In the genomic region with DNA sequence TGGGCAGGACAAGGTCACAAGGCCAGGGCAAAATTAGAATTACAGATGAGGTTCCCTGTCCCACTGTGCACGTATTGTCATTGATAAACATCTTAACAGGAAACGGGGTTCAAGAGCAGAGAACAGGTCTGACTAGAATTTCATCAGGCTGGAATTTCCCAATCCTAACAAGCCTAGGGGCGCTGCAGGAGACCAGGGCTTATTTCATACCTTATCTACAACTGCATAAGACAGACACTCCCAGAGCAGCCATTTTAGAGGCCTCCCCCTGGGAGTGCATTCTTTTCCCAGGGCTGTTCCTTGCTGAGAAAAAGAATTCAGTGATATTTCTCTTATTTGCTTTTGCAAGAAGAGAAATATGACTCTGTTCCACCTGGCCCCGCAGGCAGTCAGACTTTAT, we compare ENCODE assay signal across 8 cellular contexts.
A peak's percentile ranks its signal among the peaks of the same experiment; 100 is the strongest.
DNase-seq lines count a peak whose midpoint lies in the region; TF ChIP-seq lines count a peak whose summit lies in the region.
"Not testable (repeated sequence)": the region's sequence is repeated elsewhere in the genome, so short reads cannot be mapped to it uniquely, and the experiment has no call there.

No MANE protein-coding gene starts in this region.

- not testable (repeated sequence) for H3K14ac ChIP-seq in trophoblast cell (ENCODE audit: low read length)

- not testable (repeated sequence) for H3K27me3 Mint-ChIP-seq in endodermal cell (ENCODE audit: insufficient read depth); glutamatergic neuron (ENCODE audit: unreplicated experiment)

- not testable (repeated sequence) for H2BK12ac ChIP-seq in trophoblast cell (ENCODE audit: low read length)

- not testable (repeated sequence) for H3K79me2 ChIP-seq in mammary epithelial cell (ENCODE audit: insufficient read depth, low read length); trophoblast cell (ENCODE audit: control insufficient read depth, insufficient read depth, low read length, poor library complexity)

- CTCF ChIA-PET in A673 (lab: Charles Lee); mammary epithelial cell (lab: Charles Lee; ENCODE audit: low non-redundant PET): not testable (repeated sequence)
- CTCF ChIA-PET in HEK293 (lab: Yijun Ruan, JAX) = interaction anchor here (0.6 to 1.8 kb wide), 2 partner anchors 24 to 40 kb away, joined by 3 to 9 read pairs; no protein-coding TSS in a partner anchor

- H3K36me3 Mint-ChIP-seq in endodermal cell (ENCODE audit: low read depth); glutamatergic neuron (ENCODE audit: unreplicated experiment): not testable (repeated sequence)

- dilution Hi-C loops in mammary epithelial cell (cut with HindIII; ENCODE audit: low sequenced_read_pairs) = not testable (repeated sequence)

- H3K4me1 ChIP-seq in A673 (ENCODE audit: insufficient read depth, low read length, poor library complexity, severe bottlenecking); HEK293 (ENCODE audit: control insufficient read depth, insufficient read depth, low read length); mammary epithelial cell (ENCODE audit: insufficient read depth, low read length); endodermal cell (ENCODE audit: control insufficient read depth, insufficient read depth, low read length); trophoblast cell (ENCODE audit: control insufficient read depth in 1 of 2, insufficient read depth in 2 of 2, low read length in 2 of 2): not testable (repeated sequence)

- H3K27ac Mint-ChIP-seq in endodermal cell; glutamatergic neuron (ENCODE audit: unreplicated experiment): not testable (repeated sequence)

- not testable (repeated sequence) for H2BK120ac ChIP-seq in trophoblast cell (ENCODE audit: insufficient read depth, low read length, poor library complexity)

- DNase-seq in A673 (ENCODE audit: low spot score) (peak; percentile 12), DMS53 (lab: John Stamatoyannopoulos, UW) (peak; percentile 16), OCI-M1 (lab: John Stamatoyannopoulos, UW) (peak; percentile 25), mammary epithelial cell (peak; percentile 32), glutamatergic neuron (peak; percentile 30), trophoblast cell (peak; percentile 2 to 9)
- not testable (repeated sequence) for DNase-seq in endodermal cell

- peaks cover 61% of the 10 kb centered on the region for H3K9me3 Mint-ChIP-seq in endodermal cell
- not testable (repeated sequence) for H3K9me3 Mint-ChIP-seq in glutamatergic neuron (ENCODE audit: unreplicated experiment)

- not testable (repeated sequence) for H4K8ac ChIP-seq in trophoblast cell (ENCODE audit: low read depth, low read length)

- H2AK5ac ChIP-seq in trophoblast cell (ENCODE audit: low read length) = not testable (repeated sequence)

- H3K9ac ChIP-seq in mammary epithelial cell (ENCODE audit: insufficient read depth, low read length); endodermal cell (ENCODE audit: extremely low read depth, low read length, poor library complexity, severe bottlenecking); trophoblast cell (ENCODE audit: low read length): not testable (repeated sequence)

- not testable (repeated sequence) for H4K91ac ChIP-seq in trophoblast cell (ENCODE audit: low read depth, low read length)

- BruUV-seq in A673 (replicated peaks; lab: Mats Ljungman, UMichigan); mammary epithelial cell (replicated peaks; lab: Mats Ljungman, UMichigan): not testable (repeated sequence)

- H3K4me3 Mint-ChIP-seq in endodermal cell; glutamatergic neuron (ENCODE audit: unreplicated experiment): not testable (repeated sequence)

- H2BK5ac ChIP-seq in trophoblast cell (ENCODE audit: low read depth, low read length, poor library complexity) = not testable (repeated sequence)

- H4K20me1 ChIP-seq in mammary epithelial cell (ENCODE audit: insufficient read depth, low read length) = not testable (repeated sequence)

- H3K27ac ChIP-seq in A673 (ENCODE audit: low read depth, low read length, poor library complexity, severe bottlenecking); HEK293 (ENCODE audit: extremely low read depth, low read depth, low read length); mammary epithelial cell (ENCODE audit: insufficient read depth, low read depth, low read length); endodermal cell (ENCODE audit: low read depth, low read length); trophoblast cell (ENCODE audit: low read depth, low read length): not testable (repeated sequence)

- not testable (repeated sequence) for H3K23ac ChIP-seq in trophoblast cell (ENCODE audit: low read length)

- in situ Hi-C loops in mammary epithelial cell (cut with MboI; ENCODE audit: low sequenced_read_pairs in 2 of 2) = not testable (repeated sequence)

- not testable (repeated sequence) for TF ChIP-seq CTCF in A673 (conservative IDR thresholded peaks at IDR 0.05; ENCODE audit: low read depth, low read length); HEK293 (tag by site-specific recombination; IDR thresholded peaks at IDR 0.05); mammary epithelial cell (conservative IDR thresholded peaks at IDR 0.05 in 1 of 2, IDR thresholded peaks at IDR 0.05 in 1 of 2; ENCODE audit: extremely low read depth in 1 of 2, insufficient read depth in 1 of 2, low read depth in 1 of 2, low read length in 2 of 2); endodermal cell (conservative IDR thresholded peaks at IDR 0.05); glutamatergic neuron (IDR thresholded peaks at IDR 0.05; ENCODE audit: partially characterized antibody, unreplicated experiment)

- not testable (repeated sequence) for H2AFZ ChIP-seq in mammary epithelial cell (ENCODE audit: low read depth, low read length); trophoblast cell (ENCODE audit: insufficient read depth, low read length, poor library complexity)

- H3K79me1 ChIP-seq in trophoblast cell (ENCODE audit: low read length) = not testable (repeated sequence)

- H4K12ac ChIP-seq in trophoblast cell (ENCODE audit: low read depth, low read length) = not testable (repeated sequence)

- H3K4me2 ChIP-seq in mammary epithelial cell (ENCODE audit: insufficient read depth, low read depth, low read length); trophoblast cell (ENCODE audit: low read length): not testable (repeated sequence)

- not testable (repeated sequence) for H3K4me3 ChIP-seq in A673 (ENCODE audit: low read depth, low read length, poor library complexity, severe bottlenecking); HEK293 (ENCODE audit: low read depth, low read length); mammary epithelial cell (replicated peaks in 1 of 3; ENCODE audit: insufficient read depth in 1 of 3, low read depth in 2 of 3, low read length in 3 of 3); trophoblast cell (ENCODE audit: low read depth, low read length)
- peak overlapping the region; percentile 21 for H3K4me3 ChIP-seq in endodermal cell (ENCODE audit: low read length)

- not testable (repeated sequence) for H3K4ac ChIP-seq in trophoblast cell (ENCODE audit: low read depth, low read length)

- not testable (repeated sequence) for H3K36me3 ChIP-seq in A673 (ENCODE audit: insufficient read depth, low read length, poor library complexity, severe bottlenecking); HEK293 (ENCODE audit: control insufficient read depth in 2 of 2, insufficient read depth in 1 of 2, low read length in 2 of 2); mammary epithelial cell (ENCODE audit: insufficient read depth, low read length); endodermal cell (ENCODE audit: control insufficient read depth, insufficient read depth, low read length); trophoblast cell (ENCODE audit: control insufficient read depth in 1 of 2, insufficient read depth in 2 of 2, low read length in 2 of 2)

- H3K27me3 ChIP-seq in A673 (replicated peaks; ENCODE audit: insufficient read depth, low read depth, low read length, poor library complexity); mammary epithelial cell (ENCODE audit: insufficient read depth, low read length); endodermal cell (ENCODE audit: control insufficient read depth, insufficient read depth, low read length, poor library complexity, severe bottlenecking); trophoblast cell (ENCODE audit: insufficient read depth, low read length): not testable (repeated sequence)

- not testable (repeated sequence) for H3K4me1 Mint-ChIP-seq in endodermal cell; glutamatergic neuron (ENCODE audit: low read depth, unreplicated experiment)

- not testable (repeated sequence) for H3K9me3 ChIP-seq in A673 (ENCODE audit: low read depth, low read length, poor library complexity, severe bottlenecking); HEK293 (ENCODE audit: control insufficient read depth, insufficient read depth, low read depth, low read length); trophoblast cell (ENCODE audit: insufficient read depth, low read depth, low read length)
- H3K9me3 ChIP-seq in mammary epithelial cell (replicated peaks; ENCODE audit: insufficient read depth, low read length) = peaks cover 10% of the 10 kb centered on the region
- H3K9me3 ChIP-seq in endodermal cell (ENCODE audit: control insufficient read depth, low read length) = peaks cover 52% of the 10 kb centered on the region

- WGBS in mammary epithelial cell (ENCODE audit: low coverage, missing lambda C conversion rate) = 47% methylated on average over 4 of the region's 4 CpGs
- 89 to 95% methylated on average over 2 to 4 of the region's 4 CpGs for WGBS in endodermal cell (ENCODE audit: insufficient coverage in 1 of 2, insufficient read length in 1 of 2), 2 experiments
- no CpG with 5 or more reads among the region's 4 CpGs for WGBS in trophoblast cell (ENCODE audit: extremely low coverage, insufficient coverage, insufficient read length)

- POLR2A ChIA-PET in A673 (lab: Charles Lee; ENCODE audit: low non-redundant PET); HEK293 (lab: Yijun Ruan, JAX): not testable (repeated sequence)

- intact Hi-C loops in A673 (cut with micrococcal nuclease; ENCODE audit: unreplicated experiment); mammary epithelial cell (cut with micrococcal nuclease): not testable (repeated sequence)

- H3K18ac ChIP-seq in trophoblast cell (ENCODE audit: low read length) = not testable (repeated sequence)

TF ChIP-seq in HEK293, 187 proteins besides CTCF, POLR2A, EP300 and RAD21:
- TF ChIP-seq SETDB1 (IDR thresholded peaks at IDR 0.05; ENCODE audit: insufficient read length, low read length) = peak; percentile 81
